1 cellular context compared by ENCODE assay signal in genomic region chr2:69013123-69013836, GRCh38.
TF ChIP-seq lines count a peak whose summit lies in the region.

Gene ANTXR1 (plus strand): TSS chr2:69013179. CDS start chr2:69013500, 321 bp downstream.

TF ChIP-seq in HepG2, 621 proteins besides CTCF, POLR2A, EP300 and RAD21 (continued from another document and continues in another):
- TF ChIP-seq ZNF446 (CRISPR knock-in tag; IDR thresholded peaks at IDR 0.05) (peak; percentile 70; the same call in 1 of the 2 replicates), ZNF646 (CRISPR knock-in tag; IDR thresholded peaks at IDR 0.05) (0 out of 2 replicates have a peak, but pooled peaks have one; percentile 26), NR1H2 (CRISPR knock-in tag; IDR thresholded peaks at IDR 0.05; ENCODE audit: borderline replicate concordance, low read depth) (no peak), ZNF691 (CRISPR knock-in tag; IDR thresholded peaks at IDR 0.05; ENCODE audit: borderline replicate concordance, low read depth) (peak; percentile 86), ZNF704 (CRISPR knock-in tag; IDR thresholded peaks at IDR 0.05; ENCODE audit: borderline replicate concordance) (peak; percentile 42; the same call in 1 of the 2 replicates), ZBTB37 (CRISPR knock-in tag; IDR thresholded peaks at IDR 0.05) (no peak), FOXM1 (CRISPR knock-in tag; IDR thresholded peaks at IDR 0.05) (no peak), ZNF83 (CRISPR knock-in tag; IDR thresholded peaks at IDR 0.05; ENCODE audit: borderline replicate concordance) (no peak; the same call in 1 of the 2 replicates), ZNF782 (CRISPR knock-in tag; IDR thresholded peaks at IDR 0.05; ENCODE audit: borderline replicate concordance) (no peak; the same call in 1 of the 2 replicates), ZGPAT (CRISPR knock-in tag; IDR thresholded peaks at IDR 0.05) (peak; percentile 38; the same call in 1 of the 2 replicates), UBTF (CRISPR knock-in tag; IDR thresholded peaks at IDR 0.05) (peak; percentile 86), ZXDC (CRISPR knock-in tag; IDR thresholded peaks at IDR 0.05) (0 out of 2 replicates have a peak, but pooled peaks have one; percentile 43), FIP1L1 (IDR thresholded peaks at IDR 0.05; ENCODE audit: borderline replicate concordance, insufficient read depth, low read depth, low read length) (no peak), DBP (CRISPR knock-in tag; IDR thresholded peaks at IDR 0.05; ENCODE audit: not compliant biosample characterization) (no peak), RNF2 (conservative IDR thresholded peaks at IDR 0.05; ENCODE audit: low read depth) (no peak), PHF8 (CRISPR knock-in tag; IDR thresholded peaks at IDR 0.05) (peak; percentile 67; the same call in 1 of the 2 replicates), SNAPC5 (CRISPR knock-in tag; IDR thresholded peaks at IDR 0.05; ENCODE audit: borderline replicate concordance) (no peak), SOX5 (CRISPR knock-in tag; IDR thresholded peaks at IDR 0.05; ENCODE audit: borderline replicate concordance) (0 out of 2 replicates have a peak, but pooled peaks have one; percentile 18), ZNF160 (CRISPR knock-in tag; IDR thresholded peaks at IDR 0.05) (0 out of 2 replicates have a peak, but pooled peaks have one; percentile 46), ZNF276 (CRISPR knock-in tag; IDR thresholded peaks at IDR 0.05; ENCODE audit: low read depth) (0 out of 2 replicates have a peak, but pooled peaks have one; percentile 7), SOX6 (IDR thresholded peaks at IDR 0.05) (no peak), SOX6 (CRISPR knock-in tag; IDR thresholded peaks at IDR 0.05) (peak; percentile 48; the same call in 1 of the 2 replicates), IKZF5 (CRISPR knock-in tag; IDR thresholded peaks at IDR 0.05) (peak; percentile 26; the same call in 1 of the 2 replicates), BCL3 (CRISPR knock-in tag; IDR thresholded peaks at IDR 0.05) (peak; percentile 74; the same call in 1 of the 2 replicates)
